In genomic region chr16:24915576-24915975, GRCh38 we compare ENCODE assay signal across 28 cellular contexts.
"Had no signal": no experiment of that assay in that cellular context is flagged by ENCODE, and none has a peak within 500 bp of the region (broad histone marks: within the 10 kb centered on the region; RNA-seq: fewer than 3 reads in every experiment).

No MANE protein-coding gene starts in this region.

- H3K27me3 ChIP-seq: brain microvascular endothelial cell, heart left ventricle, left lung, testis, transverse colon had no signal

- H3K9me3 ChIP-seq: left lung, lower lobe of right lung, testis, transverse colon had no signal

- H3K27ac Mint-ChIP-seq: activated naive CD4-positive, alpha-beta T cell treated with anti-CD3 and anti-CD28 coated beads for 36 hours; activated T-helper 1 cell treated with anti-CD3 and anti-CD28 coated beads, Interleukin-12 subunit alpha, Interleukin-12 subunit beta, Interleukin-2, Interleukin-4 antibody, amounts not matched to agents 30 ng/mL and 10 ng/mL and 1 ng/mL, durations not matched to agents 14 hours and 24 hours and 36 hours; T-helper 1 cell treated with Interleukin-12 subunit alpha and Interleukin-12 subunit beta and Interleukin-4 antibody, amounts not matched to agents 30 μg/mL and 1 μg/mL, for 36 hours had no signal

- H3K27ac ChIP-seq: brain microvascular endothelial cell, coronary artery, heart left ventricle, left lung, lower lobe of right lung, testis, transverse colon, VCaP had no signal

- H3K4me3 Mint-ChIP-seq: activated naive CD4-positive, alpha-beta T cell treated with anti-CD3 and anti-CD28 coated beads for 36 hours; activated T-helper 1 cell treated with anti-CD3 and anti-CD28 coated beads, Interleukin-12 subunit alpha, Interleukin-12 subunit beta, Interleukin-2, Interleukin-4 antibody, amounts not matched to agents 30 ng/mL and 10 ng/mL and 1 ng/mL, durations not matched to agents 14 hours and 24 hours and 36 hours; T-helper 1 cell treated with Interleukin-12 subunit alpha and Interleukin-12 subunit beta and Interleukin-4 antibody, amounts not matched to agents 30 μg/mL and 1 μg/mL, for 36 hours had no signal

- H3K9me3 Mint-ChIP-seq: activated naive CD4-positive, alpha-beta T cell treated with anti-CD3 and anti-CD28 coated beads for 36 hours; activated T-helper 1 cell treated with anti-CD3 and anti-CD28 coated beads, Interleukin-12 subunit alpha, Interleukin-12 subunit beta, Interleukin-2, Interleukin-4 antibody, amounts not matched to agents 30 ng/mL and 10 ng/mL and 1 ng/mL, durations not matched to agents 14 hours and 24 hours and 36 hours; T-helper 1 cell treated with Interleukin-12 subunit alpha and Interleukin-12 subunit beta and Interleukin-4 antibody, amounts not matched to agents 30 μg/mL and 1 μg/mL, for 36 hours had no signal

- H3K4me1 ChIP-seq: heart left ventricle, left lung, lower lobe of right lung, testis, transverse colon had no signal

- H3K4me3 ChIP-seq: coronary artery, heart left ventricle, left lung, lower lobe of right lung, testis, transverse colon had no signal

- ATAC-seq: esophagus mucosa; left lung; lower lobe of right lung; naive thymus-derived CD8-positive, alpha-beta T cell had no signal

- DNase-seq: activated CD4-positive, alpha-beta T cell treated with anti-CD3 and anti-CD28 coated beads for 4 hours; activated CD4-positive, alpha-beta T cell treated with anti-CD3 and anti-CD28 coated beads, Interleukin-2, amount 50 U/mL, for 4 hours; activated effector memory CD4-positive, alpha-beta T cell treated with anti-CD3 and anti-CD28 coated beads, Interleukin-2, amount 50 U/mL, for 16 hours; activated naive CD4-positive, alpha-beta T cell treated with anti-CD3 and anti-CD28 coated beads for 36 hours; activated T-cell treated with anti-CD3 and anti-CD28 coated beads for 4 hours; amniotic stem cell; brain microvascular endothelial cell; foreskin fibroblast; heart left ventricle; hypothalamus; kidney glomerular epithelial cell; left lung; lower lobe of right lung; mesenchymal stem cell; naive thymus-derived CD8-positive, alpha-beta T cell; posterior cingulate gyrus; right cardiac atrium; stimulated activated CD4-positive, alpha-beta T cell treated with anti-CD3 and anti-CD28 coated beads, Interleukin-15, amount 100 ng/mL, for 24 hours; stimulated activated CD4-positive, alpha-beta T cell treated with anti-CD3 and anti-CD28 coated beads, Interleukin-2, amount 100 ng/mL, for 24 hours; stimulated activated naive CD4-positive, alpha-beta T cell; T-helper 9 cell; testis; transverse colon had no signal

- H3K27me3 Mint-ChIP-seq: naive thymus-derived CD8-positive, alpha-beta T cell had no signal
